In the genomic region with DNA sequence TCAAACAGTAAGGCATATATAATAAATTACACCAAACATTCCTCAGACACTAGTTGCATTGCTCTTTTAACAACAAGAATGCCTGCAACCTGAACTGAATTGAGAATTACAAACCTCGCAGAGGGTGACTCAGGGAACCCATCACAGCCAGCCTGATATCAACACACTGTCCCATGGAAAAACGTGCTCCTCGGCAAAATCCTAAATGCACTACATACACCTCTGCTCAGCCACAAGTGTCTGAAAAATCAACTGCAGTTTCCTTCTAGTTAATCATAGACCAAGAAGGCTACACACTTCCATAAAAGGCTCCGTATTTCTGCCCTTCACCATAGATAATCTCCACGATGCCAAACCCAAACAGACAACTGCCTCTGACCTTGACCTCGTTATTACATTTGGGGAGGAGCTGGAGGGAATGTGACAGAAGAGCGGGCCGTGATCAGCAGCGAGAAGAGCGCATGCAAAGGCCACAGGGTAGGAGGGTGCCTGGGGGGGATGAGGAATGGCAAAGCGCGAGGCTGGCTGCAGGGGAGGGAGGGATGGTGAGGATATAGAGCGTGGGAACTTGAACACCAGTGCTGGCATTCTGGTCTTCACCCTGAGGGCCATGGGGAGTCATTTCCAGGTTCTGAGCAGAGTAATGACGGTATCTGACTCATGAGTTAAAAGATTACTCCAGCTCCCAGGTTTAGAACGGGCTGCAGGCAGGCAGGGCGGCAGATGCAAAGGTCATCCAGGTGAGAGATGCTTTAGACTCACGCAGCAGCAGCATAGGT, we compare ENCODE assay signal across 11 cellular contexts.
A peak's percentile ranks its signal among the peaks of the same experiment; 100 is the strongest.
DNase-seq lines count a peak whose midpoint lies in the region; ATAC-seq and TF ChIP-seq lines count a peak whose summit lies in the region.
"Had no signal": no experiment of that assay in that cellular context is flagged by ENCODE, and none has a peak within 500 bp of the region (broad histone marks: within the 10 kb centered on the region; RNA-seq: fewer than 3 reads in every experiment).

No MANE protein-coding gene starts in this region.

- no peaks in the 10 kb centered on the region for H3K36me3 ChIP-seq in kidney epithelial cell (ENCODE audit: control insufficient read depth, insufficient read depth, low read length)

- H3K9me3 Mint-ChIP-seq in activated naive CD4-positive, alpha-beta T cell treated with anti-CD3 and anti-CD28 coated beads, Interleukin-2, amount 10 ng/mL, durations not matched to agents 7 days and 5 days, result no peaks in the 10 kb centered on the region
- H3K9me3 Mint-ChIP-seq in activated T-helper 17 cell treated with anti-CD3 and anti-CD28 coated beads, Interleukin-2, amount 50 U/mL, for 72 hours, result no peaks in the 10 kb centered on the region
- no peaks in the 10 kb centered on the region for H3K9me3 Mint-ChIP-seq in stimulated activated effector memory CD8-positive, alpha-beta T cell treated with anti-CD3 and anti-CD28 coated beads, Interleukin-12 subunit alpha, Interleukin-12 subunit beta, amount 100 ng/mL, for 72 hours

- CTCF ChIA-PET in activated naive CD4-positive, alpha-beta T cell treated with anti-CD3 and anti-CD28 coated beads, Interleukin-2, amount 10 ng/mL, durations not matched to agents 7 days and 5 days (lab: Charles Lee), result no interaction called here

- H3K4me1 Mint-ChIP-seq in activated naive CD4-positive, alpha-beta T cell treated with anti-CD3 and anti-CD28 coated beads, Interleukin-2, amount 10 ng/mL, durations not matched to agents 7 days and 5 days, result peaks cover 83% of the 10 kb centered on the region
- peaks cover 63% of the 10 kb centered on the region for H3K4me1 Mint-ChIP-seq in activated T-helper 17 cell treated with anti-CD3 and anti-CD28 coated beads, Interleukin-2, amount 50 U/mL, for 72 hours
- H3K4me1 Mint-ChIP-seq in stimulated activated effector memory CD8-positive, alpha-beta T cell treated with anti-CD3 and anti-CD28 coated beads, Interleukin-12 subunit alpha, Interleukin-12 subunit beta, amount 100 ng/mL, for 72 hours, result peaks cover 73% of the 10 kb centered on the region

- no peak overlapping the region for H3K4me3 ChIP-seq in kidney epithelial cell (ENCODE audit: low read depth, low read length)

- no peak for DNase-seq in activated naive CD4-positive, alpha-beta T cell treated with anti-CD3 and anti-CD28 coated beads, Interleukin-2, amount 10 ng/mL, durations not matched to agents 7 days and 5 days
- no peak for DNase-seq in activated naive CD4-positive, alpha-beta T cell (lab: John Stamatoyannopoulos, UW)
- DNase-seq in kidney epithelial cell (ENCODE audit: low read depth) (peak; percentile 78), nucleus accumbens (lab: John Stamatoyannopoulos, UW) (no peak), Kasumi-1 (lab: John Stamatoyannopoulos, UW) (no peak)
- peak in 1 of 2 donors; percentile 41 for DNase-seq in stimulated activated effector memory CD8-positive, alpha-beta T cell treated with anti-CD3 and anti-CD28 coated beads, Interleukin-12 subunit alpha, Interleukin-12 subunit beta, amount 100 ng/mL, for 72 hours (ENCODE audit: low spot score in 2 of 2)
- DNase-seq: central memory CD4-positive, alpha-beta T cell; stimulated activated CD4-positive, alpha-beta T cell treated with anti-CD3 and anti-CD28 coated beads, Interleukin-15, amount 100 ng/mL, for 24 hours had no signal

- H3K27me3 Mint-ChIP-seq in activated naive CD4-positive, alpha-beta T cell treated with anti-CD3 and anti-CD28 coated beads, Interleukin-2, amount 10 ng/mL, durations not matched to agents 7 days and 5 days, result no peaks in the 10 kb centered on the region
- H3K27me3 Mint-ChIP-seq in activated T-helper 17 cell treated with anti-CD3 and anti-CD28 coated beads, Interleukin-2, amount 50 U/mL, for 72 hours, result no peaks in the 10 kb centered on the region

- no peak for TF ChIP-seq CTCF in kidney epithelial cell (IDR thresholded peaks at IDR 0.05; ENCODE audit: insufficient read depth, low read length, poor library complexity, severe bottlenecking)

- H3K36me3 Mint-ChIP-seq in activated naive CD4-positive, alpha-beta T cell treated with anti-CD3 and anti-CD28 coated beads, Interleukin-2, amount 10 ng/mL, durations not matched to agents 7 days and 5 days, result peaks cover 53% of the 10 kb centered on the region
- H3K36me3 Mint-ChIP-seq in activated T-helper 17 cell treated with anti-CD3 and anti-CD28 coated beads, Interleukin-2, amount 50 U/mL, for 72 hours (ENCODE audit: low read depth), result peaks cover 98% of the 10 kb centered on the region
- peaks cover 90% of the 10 kb centered on the region for H3K36me3 Mint-ChIP-seq in stimulated activated effector memory CD8-positive, alpha-beta T cell treated with anti-CD3 and anti-CD28 coated beads, Interleukin-12 subunit alpha, Interleukin-12 subunit beta, amount 100 ng/mL, for 72 hours

- ATAC-seq in activated T-helper 17 cell treated with anti-CD3 and anti-CD28 coated beads, Interleukin-2, amount 50 U/mL, for 72 hours (replicated peaks), result peak; percentile 63
- ATAC-seq in stimulated activated effector memory CD8-positive, alpha-beta T cell treated with anti-CD3 and anti-CD28 coated beads, Interleukin-12 subunit alpha, Interleukin-12 subunit beta, amount 100 ng/mL, for 72 hours, result peak; percentile 61
- no peak for ATAC-seq in GM19328 (IDR thresholded peaks at IDR 0.05; ENCODE audit: unreplicated experiment)
- ATAC-seq: Right ventricle myocardium inferior had no signal

- H3K27me3 ChIP-seq in kidney epithelial cell (ENCODE audit: control insufficient read depth, insufficient read depth, low read length), result no peaks in the 10 kb centered on the region

- H3K4me3 Mint-ChIP-seq in activated naive CD4-positive, alpha-beta T cell treated with anti-CD3 and anti-CD28 coated beads, Interleukin-2, amount 10 ng/mL, durations not matched to agents 7 days and 5 days, result no peak overlapping the region
- peak overlapping the region; percentile 40 for H3K4me3 Mint-ChIP-seq in activated T-helper 17 cell treated with anti-CD3 and anti-CD28 coated beads, Interleukin-2, amount 50 U/mL, for 72 hours
- H3K4me3 Mint-ChIP-seq in stimulated activated effector memory CD8-positive, alpha-beta T cell treated with anti-CD3 and anti-CD28 coated beads, Interleukin-12 subunit alpha, Interleukin-12 subunit beta, amount 100 ng/mL, for 72 hours, result no peak overlapping the region

- H3K27ac Mint-ChIP-seq in activated naive CD4-positive, alpha-beta T cell treated with anti-CD3 and anti-CD28 coated beads, Interleukin-2, amount 10 ng/mL, durations not matched to agents 7 days and 5 days, result peak overlapping the region; percentile 7
- peak overlapping the region; percentile 55 for H3K27ac Mint-ChIP-seq in activated T-helper 17 cell treated with anti-CD3 and anti-CD28 coated beads, Interleukin-2, amount 50 U/mL, for 72 hours
- H3K27ac Mint-ChIP-seq in stimulated activated effector memory CD8-positive, alpha-beta T cell treated with anti-CD3 and anti-CD28 coated beads, Interleukin-12 subunit alpha, Interleukin-12 subunit beta, amount 100 ng/mL, for 72 hours, result peak overlapping the region; percentile 87

Comparison
In these comparisons a context has a peak if more than half of its experiments do, and no peak if none do; other contexts are left out.
1. H3K27ac Mint-ChIP-seq: peak in every context shown above with its lines; median percentile 87 in stimulated activated effector memory CD8-positive, alpha-beta T cell treated with anti-CD3 and anti-CD28 coated beads, Interleukin-12 subunit alpha, Interleukin-12 subunit beta, amount 100 ng/mL, for 72 hours; 55 in activated T-helper 17 cell treated with anti-CD3 and anti-CD28 coated beads, Interleukin-2, amount 50 U/mL, for 72 hours; 7 in activated naive CD4-positive, alpha-beta T cell treated with anti-CD3 and anti-CD28 coated beads, Interleukin-2, amount 10 ng/mL, durations not matched to agents 7 days and 5 days.